ENCODE assay signal across 19 cellular contexts in the genomic region with DNA sequence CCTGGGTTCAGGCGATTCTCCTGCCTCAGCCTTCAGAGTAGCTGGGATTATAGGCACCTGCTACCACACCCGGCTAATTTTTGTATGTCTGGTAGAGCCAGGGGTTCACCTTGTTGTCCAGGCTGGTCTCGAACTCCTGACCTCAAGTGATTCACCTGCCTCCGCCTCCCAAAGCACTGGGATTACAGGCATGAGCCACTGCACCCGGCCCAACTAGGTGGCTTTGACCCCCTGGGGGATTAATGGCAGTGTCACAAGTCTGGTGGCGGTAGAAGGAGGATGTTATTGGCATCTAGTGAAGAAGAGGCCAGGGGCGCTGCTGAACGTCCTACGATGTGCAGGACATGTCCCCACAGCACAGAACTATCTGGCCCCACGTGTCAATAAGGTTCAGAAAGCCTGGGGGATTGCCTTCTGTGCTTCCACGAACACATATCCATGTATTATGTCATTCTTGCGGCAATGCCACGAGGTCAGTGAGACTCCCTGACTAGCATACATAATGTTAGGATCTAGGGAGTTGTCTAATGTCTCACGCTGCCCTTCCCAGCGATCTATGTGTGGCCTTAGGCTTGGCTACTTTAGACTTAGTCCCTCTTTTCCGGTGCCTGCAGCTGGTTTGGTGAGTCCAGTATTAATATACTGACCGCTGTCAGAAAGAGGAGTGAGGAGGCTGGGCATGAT.
"Had no signal": no experiment of that assay in that cellular context is flagged by ENCODE, and none has a peak within 500 bp of the region (broad histone marks: within the 10 kb centered on the region; RNA-seq: fewer than 3 reads in every experiment).

No MANE protein-coding gene starts in this region.

- ATAC-seq: activated T-helper 17 cell treated with anti-CD3 and anti-CD28 coated beads, Interleukin-2, amount 50 U/mL, for 72 hours; left cardiac atrium; lower lobe of right lung; natural killer cell treated with Interleukin-12 subunit alpha and Interleukin-12 subunit beta and Interleukin-15 and Interleukin-18, amount 100 ng/mL, for 72 hours had no signal

- H3K36me3 ChIP-seq: colonic mucosa had no signal

- H3K9me3 Mint-ChIP-seq: activated naive CD4-positive, alpha-beta T cell treated with anti-CD3 and anti-CD28 coated beads for 36 hours; activated T-helper 17 cell treated with anti-CD3 and anti-CD28 coated beads, Interleukin-2, amount 50 U/mL, for 72 hours; central memory CD8-positive, alpha-beta T cell; natural killer cell treated with Interleukin-12 subunit alpha and Interleukin-12 subunit beta and Interleukin-15 and Interleukin-18, amount 100 ng/mL, for 72 hours; stimulated activated naive CD8-positive, alpha-beta T cell treated with anti-CD3 and anti-CD28 coated beads, Interleukin-15, Interleukin-2, amounts not matched to agents 100 ng/mL and 50 ng/mL, for 24 hours had no signal

- H3K9me3 ChIP-seq: colonic mucosa, lower lobe of right lung, right atrium auricular region, suprapubic skin, vagina had no signal

- H3K4me1 ChIP-seq: colonic mucosa had no signal

- H3K27me3 ChIP-seq: colonic mucosa, right atrium auricular region, suprapubic skin, vagina had no signal

- H3K36me3 Mint-ChIP-seq: natural killer cell treated with Interleukin-12 subunit alpha and Interleukin-12 subunit beta and Interleukin-15 and Interleukin-18, amount 100 ng/mL, for 72 hours had no signal

- H3K4me1 Mint-ChIP-seq: central memory CD8-positive, alpha-beta T cell had no signal

- H3K4me3 Mint-ChIP-seq: activated naive CD4-positive, alpha-beta T cell treated with anti-CD3 and anti-CD28 coated beads for 36 hours; activated T-helper 17 cell treated with anti-CD3 and anti-CD28 coated beads, Interleukin-2, amount 50 U/mL, for 72 hours; central memory CD8-positive, alpha-beta T cell; natural killer cell treated with Interleukin-12 subunit alpha and Interleukin-12 subunit beta and Interleukin-15 and Interleukin-18, amount 100 ng/mL, for 72 hours; stimulated activated naive CD8-positive, alpha-beta T cell treated with anti-CD3 and anti-CD28 coated beads, Interleukin-15, Interleukin-2, amounts not matched to agents 100 ng/mL and 50 ng/mL, for 24 hours had no signal

- H3K4me3 ChIP-seq: colonic mucosa, lower lobe of right lung, right atrium auricular region, suprapubic skin, vagina had no signal

- H3K27me3 Mint-ChIP-seq: activated T-helper 17 cell treated with anti-CD3 and anti-CD28 coated beads, Interleukin-2, amount 50 U/mL, for 72 hours; central memory CD8-positive, alpha-beta T cell; natural killer cell treated with Interleukin-12 subunit alpha and Interleukin-12 subunit beta and Interleukin-15 and Interleukin-18, amount 100 ng/mL, for 72 hours; stimulated activated naive CD8-positive, alpha-beta T cell treated with anti-CD3 and anti-CD28 coated beads, Interleukin-15, Interleukin-2, amounts not matched to agents 100 ng/mL and 50 ng/mL, for 24 hours had no signal

- H3K27ac Mint-ChIP-seq: activated naive CD4-positive, alpha-beta T cell treated with anti-CD3 and anti-CD28 coated beads for 36 hours; activated T-helper 17 cell treated with anti-CD3 and anti-CD28 coated beads, Interleukin-2, amount 50 U/mL, for 72 hours; natural killer cell treated with Interleukin-12 subunit alpha and Interleukin-12 subunit beta and Interleukin-15 and Interleukin-18, amount 100 ng/mL, for 72 hours; stimulated activated naive CD8-positive, alpha-beta T cell treated with anti-CD3 and anti-CD28 coated beads, Interleukin-15, Interleukin-2, amounts not matched to agents 100 ng/mL and 50 ng/mL, for 24 hours had no signal

- H3K27ac ChIP-seq: colonic mucosa, lower lobe of right lung, right atrium auricular region, suprapubic skin, vagina, VCaP had no signal

- DNase-seq: activated CD4-positive, alpha-beta T cell treated with anti-CD3 and anti-CD28 coated beads for 1 hour; activated CD4-positive, alpha-beta T cell treated with anti-CD3 and anti-CD28 coated beads, Interleukin-2, amount 50 U/mL, for 4 hours; activated naive CD4-positive, alpha-beta T cell treated with anti-CD3 and anti-CD28 coated beads for 36 hours; activated T-cell treated with anti-CD3 and anti-CD28 coated beads, Interleukin-2, amount 50 U/mL, for 1 hour; aorta; colonic mucosa; left cardiac atrium; lower lobe of right lung; occipital lobe; T-helper 2 cell; trophoblast cell had no signal
